1 cellular context compared by ENCODE assay signal in genomic region chr19:19732579-19733501, GRCh38.
A peak's percentile ranks its signal among the peaks of the same experiment; 100 is the strongest.
TF ChIP-seq lines count a peak whose summit lies in the region.

Gene ZNF14 (minus strand): TSS chr19:19733112. CDS start chr19:19732958, 154 bp downstream.

TF ChIP-seq in HepG2, 621 proteins besides CTCF, POLR2A, EP300 and RAD21 (continued from another document and continues in another):
- TF ChIP-seq PTBP1 (IDR thresholded peaks at IDR 0.05; ENCODE audit: low read depth, low read length, poor library complexity, severe bottlenecking) (no peak), SMC3 (IDR thresholded peaks at IDR 0.05; ENCODE audit: low read length) (no peak), DNMT1 (CRISPR knock-in tag; IDR thresholded peaks at IDR 0.05) (0 out of 2 replicates have a peak, but pooled peaks have one; percentile 15), ZNF251 (CRISPR knock-in tag; IDR thresholded peaks at IDR 0.05) (no peak), HNRNPUL1 (IDR thresholded peaks at IDR 0.05; ENCODE audit: low read depth, low read length) (no peak), MBD4 (IDR thresholded peaks at IDR 0.05; ENCODE audit: borderline replicate concordance, low read length) (no peak), SRY (CRISPR knock-in tag; IDR thresholded peaks at IDR 0.05) (peak; percentile 56; the same call in 1 of the 2 replicates), ELF4 (CRISPR knock-in tag; IDR thresholded peaks at IDR 0.05; ENCODE audit: borderline replicate concordance) (no peak), PLSCR1 (CRISPR knock-in tag; IDR thresholded peaks at IDR 0.05; ENCODE audit: borderline replicate concordance) (no peak), TFAP4 (IDR thresholded peaks at IDR 0.05; ENCODE audit: borderline replicate concordance, low read depth) (0 out of 2 replicates have a peak, but pooled peaks have one; percentile 7), ZKSCAN8 (CRISPR knock-in tag; IDR thresholded peaks at IDR 0.05; ENCODE audit: borderline replicate concordance) (no peak), ZBTB34 (CRISPR knock-in tag; IDR thresholded peaks at IDR 0.05) (no peak), TEF (CRISPR knock-in tag; IDR thresholded peaks at IDR 0.05) (no peak), ZNF570 (CRISPR knock-in tag; IDR thresholded peaks at IDR 0.05; ENCODE audit: borderline replicate concordance) (no peak), MXD4 (CRISPR knock-in tag; IDR thresholded peaks at IDR 0.05) (peak; percentile 53; the same call in 1 of the 2 replicates), ZNF577 (CRISPR knock-in tag; IDR thresholded peaks at IDR 0.05; ENCODE audit: borderline replicate concordance, low read depth) (no peak), ZNF10 (CRISPR knock-in tag; IDR thresholded peaks at IDR 0.05; ENCODE audit: borderline replicate concordance, low read depth) (no peak), ZNF30 (CRISPR knock-in tag; IDR thresholded peaks at IDR 0.05) (no peak), ISX (CRISPR knock-in tag; conservative IDR thresholded peaks at IDR 0.05) (no peak), ZEB1 (IDR thresholded peaks at IDR 0.05; ENCODE audit: insufficient replicate concordance, low read depth) (peak; percentile 71), CHCHD3 (CRISPR knock-in tag; IDR thresholded peaks at IDR 0.05) (no peak), MEIS1 (CRISPR knock-in tag; IDR thresholded peaks at IDR 0.05; ENCODE audit: borderline replicate concordance) (peak; percentile 85; the same call in 1 of the 2 replicates), NFIB (CRISPR knock-in tag; IDR thresholded peaks at IDR 0.05; ENCODE audit: borderline replicate concordance) (no peak), MLXIP (CRISPR knock-in tag; IDR thresholded peaks at IDR 0.05; ENCODE audit: borderline replicate concordance) (no peak), FIP1L1 (IDR thresholded peaks at IDR 0.05; ENCODE audit: borderline replicate concordance, insufficient read depth, low read depth, low read length) (no peak), ZNF878 (CRISPR knock-in tag; IDR thresholded peaks at IDR 0.05) (no peak), ZXDC (CRISPR knock-in tag; IDR thresholded peaks at IDR 0.05) (no peak), TBX3 (IDR thresholded peaks at IDR 0.05; ENCODE audit: borderline replicate concordance) (no peak), HES4 (CRISPR knock-in tag; IDR thresholded peaks at IDR 0.05; ENCODE audit: borderline replicate concordance) (no peak), CREB3 (CRISPR knock-in tag; IDR thresholded peaks at IDR 0.05) (no peak), ZBTB42 (CRISPR knock-in tag; IDR thresholded peaks at IDR 0.05) (no peak), ZNF83 (CRISPR knock-in tag; IDR thresholded peaks at IDR 0.05; ENCODE audit: borderline replicate concordance) (no peak), ZNF121 (CRISPR knock-in tag; IDR thresholded peaks at IDR 0.05) (0 out of 2 replicates have a peak, but pooled peaks have one; percentile 3), EEA1 (CRISPR knock-in tag; IDR thresholded peaks at IDR 0.05; ENCODE audit: borderline replicate concordance) (no peak; the same call in 1 of the 2 replicates), ZSCAN30 (CRISPR knock-in tag; IDR thresholded peaks at IDR 0.05) (no peak), BCLAF1 (IDR thresholded peaks at IDR 0.05) (no peak), SP4 (CRISPR knock-in tag; IDR thresholded peaks at IDR 0.05) (peak; percentile 87; the same call in 1 of the 2 replicates), MTF1 (CRISPR knock-in tag; IDR thresholded peaks at IDR 0.05) (no peak), ZNF646 (CRISPR knock-in tag; IDR thresholded peaks at IDR 0.05) (no peak), ZC3H4 (CRISPR knock-in tag; IDR thresholded peaks at IDR 0.05; ENCODE audit: borderline replicate concordance) (no peak), TCF7L2 (IDR thresholded peaks at IDR 0.05; ENCODE audit: low read depth, low read length) (no peak), ZC3H13 (CRISPR knock-in tag; IDR thresholded peaks at IDR 0.05) (0 out of 2 replicates have a peak, but pooled peaks have one; percentile 52), JARID2 (CRISPR knock-in tag; IDR thresholded peaks at IDR 0.05; ENCODE audit: insufficient replicate concordance) (no peak), NFATC3 (CRISPR knock-in tag; IDR thresholded peaks at IDR 0.05) (no peak)
